In the genomic region with DNA sequence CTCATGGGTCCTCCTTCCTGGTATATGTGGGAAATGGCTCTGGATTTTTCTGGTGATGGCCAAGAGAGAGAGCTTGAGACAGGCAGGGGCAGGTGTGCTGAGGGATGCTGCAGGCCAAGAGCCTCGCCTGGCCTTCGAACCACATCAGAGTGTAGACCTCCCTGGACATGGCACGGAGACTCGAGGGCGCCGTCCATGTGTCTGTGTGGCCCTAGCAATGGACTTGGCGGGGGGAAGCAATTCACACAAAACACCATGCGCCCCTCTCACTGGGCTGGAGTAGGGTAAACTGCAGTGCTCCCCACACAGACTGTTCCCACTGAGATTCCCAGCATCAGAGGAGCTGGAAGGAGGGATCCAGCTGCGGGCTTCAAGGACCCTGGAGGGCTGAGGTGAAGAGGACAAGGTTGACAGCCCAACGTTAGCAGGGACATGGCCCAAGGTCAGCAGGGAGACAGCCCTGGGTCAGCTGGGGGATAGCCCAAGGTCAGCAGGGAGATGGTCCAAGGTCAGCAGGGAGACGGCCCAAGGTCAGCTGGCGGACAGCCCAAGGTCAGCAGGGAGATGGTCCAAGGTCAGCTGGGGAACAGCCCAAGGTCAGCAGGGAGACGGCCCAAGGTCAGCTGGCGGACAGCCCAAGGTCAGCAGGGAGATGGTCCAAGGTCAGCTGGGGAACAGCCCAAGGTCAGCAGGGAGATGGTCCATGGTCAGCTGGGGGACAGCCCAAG, we compare ENCODE assay signal across 23 cellular contexts.
DNase-seq lines count a peak whose midpoint lies in the region; ATAC-seq, FAIRE-seq and TF ChIP-seq lines count a peak whose summit lies in the region.
"Had no signal": no experiment of that assay in that cellular context is flagged by ENCODE, and none has a peak within 500 bp of the region (broad histone marks: within the 10 kb centered on the region; RNA-seq: fewer than 3 reads in every experiment).

No MANE protein-coding gene starts in this region.

- H3K4me1 ChIP-seq in BLaER1 = peaks cover 20% of the 10 kb centered on the region
- no peaks in the 10 kb centered on the region; a peak in 1 of 5 replicates for H3K4me1 ChIP-seq in K562 (replicated peaks in 1 of 2; ENCODE audit: control insufficient read depth in 2 of 2, insufficient read depth in 2 of 2, low read length in 2 of 2)
- no peaks in the 10 kb centered on the region for H3K4me1 ChIP-seq in osteoblast (ENCODE audit: insufficient read depth, low read length)
- H3K4me1 ChIP-seq: Peyer's patch had no signal

- H3K9ac ChIP-seq in BLaER1 (peak overlapping the region; percentile 24; the same call in 1 of the 2 replicates), K562 (ENCODE audit: insufficient read depth in 1 of 2, low read depth in 2 of 2, low read length in 2 of 2) (no peak overlapping the region)

- 23% methylated on average over 12 of the region's 14 CpGs for WGBS in K562 (ENCODE audit: insufficient coverage, low coverage, missing lambda C conversion rate)

- H3K9me3 ChIP-seq in BLaER1 (no peaks in the 10 kb centered on the region), K562 (replicated peaks; ENCODE audit: control insufficient read depth, insufficient read depth, low read depth, low read length) (no peaks in the 10 kb centered on the region), osteoblast (ENCODE audit: low read depth, low read length) (no peaks in the 10 kb centered on the region)
- H3K9me3 ChIP-seq: Peyer's patch had no signal

- H3K36me3 ChIP-seq in BLaER1 (no peaks in the 10 kb centered on the region), K562 (ENCODE audit: control insufficient read depth, insufficient read depth, low read length) (no peaks in the 10 kb centered on the region), osteoblast (ENCODE audit: insufficient read depth, low read length) (no peaks in the 10 kb centered on the region)
- H3K36me3 ChIP-seq: Peyer's patch had no signal

- no peak for TF ChIP-seq CTCF in K562 (IDR thresholded peaks at IDR 0.05 in 2 of 3, conservative IDR thresholded peaks at IDR 0.05 in 1 of 3; ENCODE audit: insufficient read depth in 2 of 3, low read depth in 1 of 3, low read length in 3 of 3)
- no peak for TF ChIP-seq CTCF in osteoblast (IDR thresholded peaks at IDR 0.05; ENCODE audit: extremely low read depth, low read depth, low read length)

- intact Hi-C loops in K562 (cut with micrococcal nuclease) = no loop called here

- no peaks in the 10 kb centered on the region for H4K20me1 ChIP-seq in BLaER1
- H4K20me1 ChIP-seq in K562 (replicated peaks; ENCODE audit: control insufficient read depth, insufficient read depth, low read length) = no peaks in the 10 kb centered on the region; the same call in 1 of the 2 replicates
- no peaks in the 10 kb centered on the region for H4K20me1 ChIP-seq in osteoblast (ENCODE audit: insufficient read depth, low read length)

- in situ Hi-C loops in K562 (cut with MboI) = no loop called here

- H2AFZ ChIP-seq in K562 (ENCODE audit: low read depth, low read length) = no peak overlapping the region
- H2AFZ ChIP-seq in osteoblast (ENCODE audit: low read length) = no peak overlapping the region

- no peak for FAIRE-seq in K562 (lab: Jason Lieb, UNC)
- FAIRE-seq: G401.6, GM12892, H1 had no signal

- H3K4me2 ChIP-seq in BLaER1 (peak overlapping the region; percentile 65), K562 (ENCODE audit: insufficient read depth, low read length) (no peak overlapping the region), osteoblast (ENCODE audit: insufficient read depth, low read length) (no peak overlapping the region)

- BruUV-seq in K562 (replicated peaks; lab: Mats Ljungman, UMichigan) = no TSS peak

- no peaks in the 10 kb centered on the region for H3K27me3 ChIP-seq in BLaER1
- peaks cover 0 to 29% of the 10 kb centered on the region in 2 experiments; a peak in 2 of 5 replicates for H3K27me3 ChIP-seq in K562 (ENCODE audit: control insufficient read depth in 2 of 2, insufficient read depth in 2 of 2, low read length in 2 of 2)
- no peaks in the 10 kb centered on the region for H3K27me3 ChIP-seq in osteoblast (ENCODE audit: insufficient read depth, low read length)
- H3K27me3 ChIP-seq: Peyer's patch had no signal

- H3K4me3 ChIP-seq in BLaER1 (no peak overlapping the region), K562 (no peak overlapping the region), osteoblast (ENCODE audit: insufficient read depth, low read length) (no peak overlapping the region)
- H3K4me3 ChIP-seq: Peyer's patch had no signal

- no peak for TF ChIP-seq POLR2A in K562 (conservative IDR thresholded peaks at IDR 0.05)

- TF ChIP-seq RAD21 in K562 (CRISPR knock-in tag; conservative IDR thresholded peaks at IDR 0.05 in 1 of 2, IDR thresholded peaks at IDR 0.05 in 1 of 2) = no peak

- ATAC-seq in K562 (no peak), GM18520 (IDR thresholded peaks at IDR 0.05; ENCODE audit: unreplicated experiment) (no peak)
- ATAC-seq: CD8-positive, alpha-beta T cell had no signal

- POLR2A ChIA-PET in K562 (lab: Yijun Ruan, JAX) = no interaction called here

- H3K79me2 ChIP-seq in K562 (ENCODE audit: control insufficient read depth, insufficient read depth, low read length) = no peaks in the 10 kb centered on the region
- H3K79me2 ChIP-seq in osteoblast (ENCODE audit: insufficient read depth, low read length) = no peaks in the 10 kb centered on the region

- no peak for TF ChIP-seq EP300 in K562 (IDR thresholded peaks at IDR 0.05; ENCODE audit: low read length)

- DNase-seq in DMS53 (lab: John Stamatoyannopoulos, UW) (peak; percentile 36), DMS53 treated with DMSO at 0.1 percent for 48 hours (lab: John Stamatoyannopoulos, UW; ENCODE audit: unreplicated experiment) (no peak), K562 (ENCODE audit: extremely low read depth in 1 of 4, low spot score in 3 of 4) (no peak), osteoblast (ENCODE audit: insufficient read length, low spot score, missing footprints) (peak; percentile 75), NCI-H1105 (lab: John Stamatoyannopoulos, UW) (no peak), NCI-H1417 (lab: John Stamatoyannopoulos, UW) (no peak)
- DNase-seq: ACHN; C1 segment of cervical spinal cord; CD8-positive, alpha-beta T cell; Kasumi-1; NCI-H1436; NCI-H187 treated with DMSO at 0.1 percent for 48 hours; NCI-H226; NCI-H510A treated with DMSO at 0.1 percent for 48 hours; NCI-H748 treated with DMSO at 0.1 percent for 48 hours; Right ventricle myocardium superior had no signal

- H3K27ac ChIP-seq in BLaER1 (peak overlapping the region; percentile 53; the same call in 1 of the 2 replicates), K562 (ENCODE audit: extremely low read depth, low read depth, low read length) (no peak overlapping the region), osteoblast (ENCODE audit: low read depth, low read length) (no peak overlapping the region)
- H3K27ac ChIP-seq: 22Rv1, Peyer's patch had no signal

- H3K9me1 ChIP-seq in K562 (ENCODE audit: control insufficient read depth, insufficient read depth, low read length) = no peaks in the 10 kb centered on the region

- CTCF ChIA-PET in K562 (lab: Yijun Ruan, JAX; ENCODE audit: low intra/inter-chr PET ratio) = no interaction called here

TF ChIP-seq in K562, 482 proteins besides CTCF, POLR2A, EP300 and RAD21:
- TF ChIP-seq ESRRA (IDR thresholded peaks at IDR 0.05; ENCODE audit: borderline replicate concordance, low read depth) (peak; percentile 73), GATA2 (CRISPR knock-in tag; IDR thresholded peaks at IDR 0.05) (no peak)

Comparison
In these comparisons a context has a peak if more than half of its experiments do, and no peak if none do; other contexts are left out.
1. DNase-seq: peak in DMS53 (single experiment) and osteoblast (single experiment); none in DMS53 treated with DMSO at 0.1 percent for 48 hours (single experiment), K562 (0 of 4), NCI-H1105 (single experiment) and NCI-H1417 (0 of 3).